ENCODE assay signal across 9 cellular contexts in genomic region chr10:79483948-79484347, GRCh38. TPM values are rescaled to one million over a fixed set of nuclear protein-coding genes. Genes with fewer than 3 reads are reported as not detected.
DNase-seq lines count a peak whose midpoint lies in the region; ATAC-seq and TF ChIP-seq lines count a peak whose summit lies in the region.
"Had no signal": no experiment of that assay in that cellular context is flagged by ENCODE, and none has a peak within 500 bp of the region (broad histone marks: within the 10 kb centered on the region; RNA-seq: fewer than 3 reads in every experiment).

No MANE protein-coding gene starts in this region.

- no peak overlapping the region for H2BK120ac ChIP-seq in H9 (ENCODE audit: low read depth, low read length, poor library complexity, severe bottlenecking)

- H3K79me2 ChIP-seq in H9 (ENCODE audit: insufficient read depth, low read length): no peaks in the 10 kb centered on the region

- no peaks in the 10 kb centered on the region for H3K23me2 ChIP-seq in H9 (ENCODE audit: insufficient read length, low read depth, low read length, poor library complexity, severe bottlenecking)

- peaks cover 0 to 12% of the 10 kb centered on the region in 2 experiments for H3K4me1 Mint-ChIP-seq in H9

- no peak overlapping the region for H2BK15ac ChIP-seq in H9 (ENCODE audit: low read depth, low read length)

- H3K4me3 Mint-ChIP-seq in H9: no peak overlapping the region

- H4K20me1 ChIP-seq in H9 (ENCODE audit: control insufficient read depth, insufficient read depth, insufficient read length): no peaks in the 10 kb centered on the region

- H3K27me3 Mint-ChIP-seq in H9 (ENCODE audit: low read depth): peaks cover 16% of the 10 kb centered on the region

- ATAC-seq in body of pancreas: peak; percentile 48
- ATAC-seq in left lung: peak; percentile 26
- ATAC-seq: K562 had no signal

- H3K27me3 ChIP-seq in H9 (ENCODE audit: insufficient read depth, low read length): no peaks in the 10 kb centered on the region
- no peaks in the 10 kb centered on the region for H3K27me3 ChIP-seq in body of pancreas
- H3K27me3 ChIP-seq in left lung: no peaks in the 10 kb centered on the region
- no peaks in the 10 kb centered on the region for H3K27me3 ChIP-seq in tibial artery
- no peaks in the 10 kb centered on the region for H3K27me3 ChIP-seq in H7 (ENCODE audit: control insufficient read depth, insufficient read depth, low read length)

- peak; percentile 8 for DNase-seq in H9
- peak in 1 of 4 donors; percentile 41 for DNase-seq in body of pancreas
- DNase-seq in left lung: no peak
- DNase-seq in tibial artery: peak; percentile 48 to 77
- no peak for DNase-seq in SW480 (ENCODE audit: low spot score)
- DNase-seq in NCI-H2081 (lab: John Stamatoyannopoulos, UW): no peak
- no peak for DNase-seq in H7
- DNase-seq: Calu3 had no signal

- TF ChIP-seq CTCF in H9 (conservative IDR thresholded peaks at IDR 0.05): no peak
- no peak for TF ChIP-seq CTCF in body of pancreas (IDR thresholded peaks at IDR 0.05)
- TF ChIP-seq CTCF in left lung (IDR thresholded peaks at IDR 0.05): no peak
- TF ChIP-seq CTCF in tibial artery (IDR thresholded peaks at IDR 0.05): no peak

- H3K27ac ChIP-seq in H9 (ENCODE audit: insufficient read length, low read depth, low read length): no peak overlapping the region
- H3K27ac ChIP-seq in body of pancreas: peak overlapping the region in 1 of 4 donors; percentile 31
- H3K27ac ChIP-seq in left lung: peak overlapping the region in 1 of 2 donors; percentile 11
- H3K27ac ChIP-seq in tibial artery: peak overlapping the region; percentile 26 to 42

- H3K9me3 ChIP-seq in H9 (ENCODE audit: control insufficient read depth, low read depth, low read length) (no peaks in the 10 kb centered on the region), body of pancreas (no peaks in the 10 kb centered on the region), left lung (no peaks in the 10 kb centered on the region), tibial artery (no peaks in the 10 kb centered on the region)

- no peak overlapping the region for H4K91ac ChIP-seq in H9 (ENCODE audit: insufficient read length, low read depth, low read length)

- H4K5ac ChIP-seq in H9 (ENCODE audit: insufficient read length, low read depth, low read length): no peak overlapping the region

- intact Hi-C loops in body of pancreas (cut with DNase I) (loop anchor here (5.0 kb wide), 1 partner anchor 107 kb away; no protein-coding TSS in a partner anchor), left lung (cut with DNase I) (no loop called here), tibial artery (cut with DNase I; ENCODE audit: low total_unique reads) (no loop called here)

- no peaks in the 10 kb centered on the region for H3K79me1 ChIP-seq in H9 (ENCODE audit: insufficient read depth, low read depth, low read length, poor library complexity, severe bottlenecking)

- peaks cover 0 to 4% of the 10 kb centered on the region in 2 experiments; a peak in 1 of 5 replicates for H3K9me3 Mint-ChIP-seq in H9

- H3K4ac ChIP-seq in H9 (ENCODE audit: low read depth, low read length): no peak overlapping the region

- no peak overlapping the region for H2AK5ac ChIP-seq in H9 (ENCODE audit: insufficient read length, low read length)

- H3K4me1 ChIP-seq in H9 (ENCODE audit: insufficient read depth, low read length) (no peaks in the 10 kb centered on the region; the same call in 1 of the 2 replicates), body of pancreas (no peaks in the 10 kb centered on the region), left lung (peaks cover 0 to 7% of the 10 kb centered on the region in 2 donors), tibial artery (peaks cover 0 to 30% (median 20%) of the 10 kb centered on the region in 4 donors)

- no peaks in the 10 kb centered on the region for H3K36me3 ChIP-seq in body of pancreas (replicated peaks in 1 of 2; ENCODE audit: insufficient read depth in 1 of 2, low read depth in 2 of 2)
- no peaks in the 10 kb centered on the region for H3K36me3 ChIP-seq in left lung
- H3K36me3 ChIP-seq in tibial artery: no peaks in the 10 kb centered on the region
- no peaks in the 10 kb centered on the region for H3K36me3 ChIP-seq in H7 (replicated peaks; ENCODE audit: control insufficient read depth, insufficient read depth, low read length)

- no peak overlapping the region for H3K4me2 ChIP-seq in H9 (ENCODE audit: insufficient read depth, insufficient read length, low read length)

- no peak overlapping the region for H3T11ph ChIP-seq in H9 (ENCODE audit: low read length)

- H3K36me3 Mint-ChIP-seq in H9 (ENCODE audit: insufficient read depth in 1 of 3, low read depth in 3 of 3): no peaks in the 10 kb centered on the region

- H2BK20ac ChIP-seq in H9 (ENCODE audit: low read depth, low read length, poor library complexity, severe bottlenecking): no peak overlapping the region

- H3K14ac ChIP-seq in H9 (ENCODE audit: insufficient read depth, low read length): no peak overlapping the region

- no peak overlapping the region for H2BK12ac ChIP-seq in H9 (ENCODE audit: insufficient read length, low read depth, low read length)

- no peak overlapping the region for H4K8ac ChIP-seq in H9 (replicated peaks; ENCODE audit: insufficient read length, low read depth, low read length)

- no peak overlapping the region for H3K56ac ChIP-seq in H9 (ENCODE audit: insufficient read length, low read depth, low read length)

- H2BK5ac ChIP-seq in H9 (ENCODE audit: insufficient read length, low read length): no peak overlapping the region

- no peak overlapping the region for H3K9ac ChIP-seq in H9 (ENCODE audit: extremely low read depth, insufficient read length, low read length)

- H2AFZ ChIP-seq in H9 (ENCODE audit: low read length): no peak overlapping the region

- no peak overlapping the region for H3K27ac Mint-ChIP-seq in H9

- H3K18ac ChIP-seq in H9 (ENCODE audit: insufficient read length, low read depth, low read length): no peak overlapping the region

- no peak overlapping the region for H3K23ac ChIP-seq in H9 (ENCODE audit: insufficient read length, low read depth, low read length)

- H3K4me3 ChIP-seq in body of pancreas (no peak overlapping the region), left lung (no peak overlapping the region), tibial artery (no peak overlapping the region), H7 (ENCODE audit: insufficient read depth, low read depth, low read length) (no peak overlapping the region)
- H3K4me3 ChIP-seq: K562 had no signal

- no peak for TF ChIP-seq POLR2A in body of pancreas (IDR thresholded peaks at IDR 0.05)

- no CpG with 5 or more reads among the region's 2 CpGs for WGBS in H9 (ENCODE audit: extremely low coverage, insufficient read length, low lambda C conversion rate)
- 86 to 93% methylated on average over 2 of the region's 2 CpGs for WGBS in body of pancreas, 2 donors

RNA-seq across cellular contexts. Expression of gene EIF5AL1, which starts 28.4 kb away (rescaled TPM):
- 0.35 and 0.39 TPM in 2 replicates for total RNA-seq in H9 (2021)
- not detected for total RNA-seq in body of pancreas
- total RNA-seq in left lung: under 1 TPM; 0.24 to 0.76 TPM
- 0.73 and 0.74 TPM in 2 replicates for total RNA-seq in H7 (2014; rRNA removed; shearing (Covaris generic))

RNA-seq across cellular contexts. Expression of gene ZCCHC24, which starts 38.5 kb away (rescaled TPM):
- total RNA-seq in H9 (2021) (3.5 and 3.8 TPM in 2 replicates), body of pancreas (10 to 100 TPM; 14.0 to 19.8 TPM), left lung (10 to 100 TPM; 31.2 to 42.4 TPM)
- total RNA-seq in H7 (2014; rRNA removed; shearing (Covaris generic)): 7.5 and 9.0 TPM in 2 replicates

Comparison
In these comparisons a context has a peak if more than half of its experiments do, and no peak if none do; other contexts are left out.
1. DNase-seq: peak in H9 (single experiment) and tibial artery (2 of 2); none in left lung (0 of 2), SW480 (single experiment), NCI-H2081 (0 of 2) and H7 (single experiment).